Comparison of ENCODE assay signal across 12 cellular contexts in the genomic region with DNA sequence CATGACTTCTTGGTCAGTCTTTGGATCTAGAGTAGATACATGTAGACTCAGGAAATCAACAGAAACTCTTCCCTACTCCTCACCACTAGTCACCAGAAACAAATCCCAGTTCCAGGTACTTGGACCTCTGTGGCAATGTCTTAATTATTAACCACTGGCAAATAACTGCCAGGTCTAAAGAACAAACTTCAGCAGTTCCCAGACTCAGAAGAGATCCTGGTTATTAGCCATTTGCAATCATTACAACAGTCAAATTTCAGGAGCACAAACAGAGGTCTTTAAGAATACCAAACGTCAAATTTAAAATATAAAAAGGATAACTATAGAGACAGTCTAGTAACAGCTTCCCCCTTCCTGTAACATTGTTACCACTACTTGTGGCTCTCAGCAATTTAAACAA. TPM values are rescaled to one million over a fixed set of nuclear protein-coding genes. Genes with fewer than 3 reads are reported as not detected.
A peak's percentile ranks its signal among the peaks of the same experiment; 100 is the strongest.
DNase-seq lines count a peak whose midpoint lies in the region; ATAC-seq and TF ChIP-seq lines count a peak whose summit lies in the region.
"Had no signal": no experiment of that assay in that cellular context is flagged by ENCODE, and none has a peak within 500 bp of the region (broad histone marks: within the 10 kb centered on the region; RNA-seq: fewer than 3 reads in every experiment).

No MANE protein-coding gene starts in this region.

- CTCF ChIA-PET in Caco-2 (lab: Charles Lee), result interaction anchor here (0.6 to 3.0 kb wide), 4 partner anchors 10 to 271 kb away, joined by 4 to 20 read pairs (median 4); partner anchors contain the start of gene DIAPH1
- CTCF ChIA-PET in PC-9 (lab: Charles Lee), result no interaction called here

- peaks cover 89% of the 10 kb centered on the region for H3K79me2 ChIP-seq in PC-9 (ENCODE audit: low read depth)
- H3K79me2 ChIP-seq in neural progenitor cell (ENCODE audit: low read depth), result peaks cover 98% of the 10 kb centered on the region

- H3K4me3 ChIP-seq in Caco-2 (ENCODE audit: low read depth, low read length), result no peak overlapping the region; the same call in 1 of the 2 replicates
- no peak overlapping the region for H3K4me3 ChIP-seq in PC-9
- H3K4me3 ChIP-seq in endodermal cell (ENCODE audit: low read length), result no peak overlapping the region
- no peak overlapping the region for H3K4me3 ChIP-seq in psoas muscle
- no peak overlapping the region for H3K4me3 ChIP-seq in neural progenitor cell
- no peak overlapping the region for H3K4me3 ChIP-seq in esophagus muscularis mucosa
- H3K4me3 ChIP-seq: ovary had no signal

- TF ChIP-seq CTCF in Caco-2 (IDR thresholded peaks at IDR 0.05; ENCODE audit: insufficient read depth in 1 of 2, low read depth in 1 of 2, low read length in 1 of 2, severe bottlenecking in 1 of 2, unreplicated experiment in 1 of 2) (no peak), PC-9 (conservative IDR thresholded peaks at IDR 0.05) (no peak), endodermal cell (conservative IDR thresholded peaks at IDR 0.05) (no peak), psoas muscle (IDR thresholded peaks at IDR 0.05) (no peak), neural progenitor cell (IDR thresholded peaks at IDR 0.05) (no peak), esophagus muscularis mucosa (IDR thresholded peaks at IDR 0.05) (no peak)

- H3K4me1 ChIP-seq in Caco-2 (peaks cover 49% of the 10 kb centered on the region), PC-9 (replicated peaks; ENCODE audit: insufficient read depth) (peaks cover 19% of the 10 kb centered on the region), endodermal cell (ENCODE audit: control insufficient read depth, insufficient read depth, low read length) (peaks cover 1% of the 10 kb centered on the region), psoas muscle (peaks cover 80% of the 10 kb centered on the region), neural progenitor cell (peaks cover 13% of the 10 kb centered on the region), esophagus muscularis mucosa (peaks cover 13 to 35% (median 25%) of the 10 kb centered on the region in 4 donors)

- WGBS in endodermal cell (ENCODE audit: insufficient coverage in 1 of 2, insufficient read length in 1 of 2), 2 experiments, result 100% methylated on average over 1 of the region's 1 CpG; no CpG with 5 or more reads in 1 of the 2 experiments
- 68 to 94% (median 73%) methylated on average over 1 of the region's 1 CpG for WGBS in psoas muscle, 3 donors
- WGBS in esophagus muscularis mucosa, result 52% methylated on average over 1 of the region's 1 CpG

- H3K4me1 Mint-ChIP-seq in Caco-2 (ENCODE audit: low read depth, unreplicated experiment) (peaks cover 47% of the 10 kb centered on the region), endodermal cell (peaks cover 30% of the 10 kb centered on the region), neural progenitor cell (peaks cover 15% of the 10 kb centered on the region)

- peak in 1 of 2 experiments; percentile 59 for DNase-seq in Caco-2
- DNase-seq in PC-9, result no peak
- DNase-seq in endodermal cell, result no peak
- no peak for DNase-seq in psoas muscle
- no peak for DNase-seq in Right ventricle myocardium superior
- DNase-seq in neural progenitor cell (ENCODE audit: low spot score), result no peak
- DNase-seq in cerebellum (ENCODE audit: low spot score), result no peak
- no peak for DNase-seq in esophagus muscularis mucosa (ENCODE audit: extremely low spot score)
- DNase-seq: DMS 273 treated with DMSO at 0.1 percent for 48 hours, islet precursor cell, NCI-H345, ovary had no signal

- H3K4me3 Mint-ChIP-seq in Caco-2 (ENCODE audit: unreplicated experiment), result peak overlapping the region; percentile 50
- H3K4me3 Mint-ChIP-seq in endodermal cell, result no peak overlapping the region
- no peak overlapping the region for H3K4me3 Mint-ChIP-seq in neural progenitor cell

- H3K9me3 Mint-ChIP-seq in Caco-2 (ENCODE audit: unreplicated experiment), result no peaks in the 10 kb centered on the region
- H3K9me3 Mint-ChIP-seq in endodermal cell, result no peaks in the 10 kb centered on the region
- H3K9me3 Mint-ChIP-seq in neural progenitor cell, result no peaks in the 10 kb centered on the region

- H3F3A ChIP-seq in PC-9 (ENCODE audit: insufficient read depth, low read depth), result peaks cover 32% of the 10 kb centered on the region
- peaks cover 17% of the 10 kb centered on the region for H3F3A ChIP-seq in neural progenitor cell (ENCODE audit: low read depth)

- no peak overlapping the region for H3K4me2 ChIP-seq in PC-9
- H3K4me2 ChIP-seq in neural progenitor cell, result no peak overlapping the region

- peaks cover 30% of the 10 kb centered on the region for H3K36me3 Mint-ChIP-seq in Caco-2 (ENCODE audit: insufficient read depth, unreplicated experiment)
- H3K36me3 Mint-ChIP-seq in endodermal cell (ENCODE audit: low read depth), result peaks cover 13% of the 10 kb centered on the region
- peaks cover 2% of the 10 kb centered on the region for H3K36me3 Mint-ChIP-seq in neural progenitor cell

- H3K36me3 ChIP-seq in Caco-2 (ENCODE audit: control insufficient read depth, insufficient read depth, low read length), result no peaks in the 10 kb centered on the region
- peaks cover 3% of the 10 kb centered on the region; the same call in 1 of the 2 replicates for H3K36me3 ChIP-seq in PC-9 (ENCODE audit: low read depth)
- H3K36me3 ChIP-seq in endodermal cell (ENCODE audit: control insufficient read depth, insufficient read depth, low read length), result peaks cover 19% of the 10 kb centered on the region
- peaks cover 0 to 9% of the 10 kb centered on the region in 2 donors for H3K36me3 ChIP-seq in psoas muscle (ENCODE audit: insufficient read depth in 1 of 2, low read depth in 1 of 2)
- no peaks in the 10 kb centered on the region for H3K36me3 ChIP-seq in neural progenitor cell
- no peaks in the 10 kb centered on the region for H3K36me3 ChIP-seq in esophagus muscularis mucosa
- H3K36me3 ChIP-seq: ovary had no signal

- H3K9me3 ChIP-seq in Caco-2 (no peaks in the 10 kb centered on the region), PC-9 (ENCODE audit: insufficient read depth, low read depth) (no peaks in the 10 kb centered on the region), endodermal cell (ENCODE audit: control insufficient read depth, low read length) (no peaks in the 10 kb centered on the region), psoas muscle (no peaks in the 10 kb centered on the region), neural progenitor cell (ENCODE audit: low read depth) (no peaks in the 10 kb centered on the region), esophagus muscularis mucosa (no peaks in the 10 kb centered on the region)
- H3K9me3 ChIP-seq: ovary had no signal

- no peak for TF ChIP-seq EP300 in esophagus muscularis mucosa (IDR thresholded peaks at IDR 0.05)

- H3K27me3 Mint-ChIP-seq in Caco-2 (ENCODE audit: insufficient read depth, unreplicated experiment), result no peaks in the 10 kb centered on the region
- no peaks in the 10 kb centered on the region for H3K27me3 Mint-ChIP-seq in endodermal cell (ENCODE audit: insufficient read depth)
- H3K27me3 Mint-ChIP-seq in neural progenitor cell (ENCODE audit: insufficient read depth, low read depth), result no peaks in the 10 kb centered on the region

- H4K20me1 ChIP-seq in PC-9 (ENCODE audit: insufficient read depth), result peaks cover 48% of the 10 kb centered on the region
- H4K20me1 ChIP-seq in neural progenitor cell (ENCODE audit: low read depth), result peaks cover 15% of the 10 kb centered on the region

- ATAC-seq in psoas muscle (no peak), Right ventricle myocardium superior (ENCODE audit: poor library complexity) (no peak)

- intact Hi-C loops in Caco-2 (cut with micrococcal nuclease; ENCODE audit: unreplicated experiment) (loop anchor here (1.0 kb wide), 2 partner anchors 10 to 16 kb away; partner anchors contain the start of gene DIAPH1), PC-9 (cut with micrococcal nuclease; ENCODE audit: unreplicated experiment) (no loop called here), psoas muscle (cut with DNase I) (no loop called here), Right ventricle myocardium superior (cut with DNase I) (no loop called here), esophagus muscularis mucosa (cut with DNase I) (no loop called here)

- POLR2A ChIA-PET in Caco-2 (lab: Charles Lee), result interaction anchor here (1.0 kb wide), 2 partner anchors 10 to 17 kb away, joined by 3 to 6 read pairs; partner anchors contain the start of gene DIAPH1
- POLR2A ChIA-PET in PC-9 (lab: Charles Lee; ENCODE audit: unreplicated experiment), result no interaction called here

- H3K27ac ChIP-seq in PC-9, result 0 out of 2 replicates have a peak overlapping the region, but pooled peaks have one; percentile 17
- no peak overlapping the region for H3K27ac ChIP-seq in endodermal cell (ENCODE audit: low read depth, low read length)
- peak overlapping the region; percentile 27 for H3K27ac ChIP-seq in psoas muscle
- no peak overlapping the region for H3K27ac ChIP-seq in neural progenitor cell
- H3K27ac ChIP-seq in esophagus muscularis mucosa (replicated peaks in 1 of 4), result no peak overlapping the region
- H3K27ac ChIP-seq: ovary had no signal

- no TSS peak for BruUV-seq in Caco-2 (replicated peaks; lab: Mats Ljungman, UMichigan)
- BruUV-seq in PC-9 (replicated peaks; lab: Mats Ljungman, UMichigan), result no TSS peak

- H2AFZ ChIP-seq in PC-9 (no peak overlapping the region), neural progenitor cell (replicated peaks) (no peak overlapping the region)

- H3K27ac Mint-ChIP-seq in Caco-2 (ENCODE audit: unreplicated experiment) (peak overlapping the region; percentile 86), endodermal cell (peak overlapping the region; percentile 37), neural progenitor cell (no peak overlapping the region)

- no peaks in the 10 kb centered on the region for H3K9me2 ChIP-seq in PC-9 (ENCODE audit: insufficient read depth)

- H3K27me3 ChIP-seq in Caco-2 (replicated peaks; ENCODE audit: control insufficient read depth, insufficient read depth, low read length) (no peaks in the 10 kb centered on the region), PC-9 (ENCODE audit: insufficient read depth, low read depth) (no peaks in the 10 kb centered on the region), endodermal cell (ENCODE audit: control insufficient read depth, insufficient read depth, low read length, poor library complexity, severe bottlenecking) (no peaks in the 10 kb centered on the region), psoas muscle (ENCODE audit: insufficient read depth in 3 of 3, low read length in 2 of 3) (no peaks in the 10 kb centered on the region), neural progenitor cell (no peaks in the 10 kb centered on the region), esophagus muscularis mucosa (no peaks in the 10 kb centered on the region)
- H3K27me3 ChIP-seq: ovary had no signal

- no peak for TF ChIP-seq POLR2A in esophagus muscularis mucosa (IDR thresholded peaks at IDR 0.05; ENCODE audit: low read depth)

- H3K9ac ChIP-seq in endodermal cell (ENCODE audit: extremely low read depth, low read length, poor library complexity, severe bottlenecking) (no peak overlapping the region), neural progenitor cell (no peak overlapping the region)

RNA-seq across cellular contexts. Expression of gene DIAPH1, which starts 10.2 kb away (rescaled TPM):
- total RNA-seq in Caco-2 (2022) (161 and 167 TPM in 2 replicates), PC-9 (2021) (148 and 157 TPM in 2 replicates), endodermal cell (100 to 1,000 TPM; 104 to 106 TPM), psoas muscle (100 to 1,000 TPM; 112 to 217 (median 160) TPM), Right ventricle myocardium superior (32.0 TPM), neural progenitor cell (ENCODE audit: low replicate concordance) (20.4 and 30.8 TPM in 2 replicates), cerebellum (20.7 TPM), esophagus muscularis mucosa (10 to 100 TPM; 34.1 to 53.0 (median 45.9) TPM)
- polyA plus RNA-seq in endodermal cell (2013, experiment 1 of 2), result 55.4 TPM
- 53.9 TPM for polyA plus RNA-seq in endodermal cell (2013, experiment 2 of 2)
- polyA plus RNA-seq in psoas muscle, result 100 to 1,000 TPM in 2 of 3 donors, 10 to 100 TPM in 1; 93.1 to 147 (median 122) TPM

RNA-seq across cellular contexts. Expression of gene HDAC3, which starts 28.1 kb away (rescaled TPM):
- total RNA-seq in Caco-2 (2022) (73.0 and 74.5 TPM in 2 replicates), PC-9 (2021) (76.0 and 87.0 TPM in 2 replicates), endodermal cell (10 to 100 TPM; 73.3 to 78.9 TPM), psoas muscle (10 to 100 TPM; 16.9 to 34.1 (median 27.1) TPM), Right ventricle myocardium superior (29.1 TPM), neural progenitor cell (ENCODE audit: low replicate concordance) (57.3 and 83.2 TPM in 2 replicates), cerebellum (56.3 TPM), esophagus muscularis mucosa (10 to 100 TPM; 30.3 to 54.4 (median 44.3) TPM)
- polyA plus RNA-seq in endodermal cell (2013, experiment 1 of 2), result 91.5 TPM
- polyA plus RNA-seq in endodermal cell (2013, experiment 2 of 2), result 74.8 TPM
- polyA plus RNA-seq in psoas muscle, result 10 to 100 TPM; 30.1 to 41.3 (median 34.7) TPM

RNA-seq across cellular contexts. Expression of gene RELL2, which starts 28.2 kb away (rescaled TPM):
- 8.7 and 13.6 TPM in 2 replicates for total RNA-seq in Caco-2 (2022)
- total RNA-seq in PC-9 (2021), result 3.3 and 5.0 TPM in 2 replicates
- total RNA-seq in endodermal cell, result 1 to 10 TPM; 3.1 to 6.2 TPM
- polyA plus RNA-seq in endodermal cell (2013, experiment 1 of 2), result 6.4 TPM
- polyA plus RNA-seq in endodermal cell (2013, experiment 2 of 2), result 3.8 TPM
- under 1 TPM in 3 of 4 donors, not detected in 1; 0.11 to 0.66 (median 0.61) TPM for total RNA-seq in psoas muscle
- 1 to 10 TPM in 1 of 3 donors, under 1 TPM in 2; 0.31 to 1.5 (median 0.63) TPM for polyA plus RNA-seq in psoas muscle
- 0.86 TPM for total RNA-seq in Right ventricle myocardium superior
- total RNA-seq in neural progenitor cell (ENCODE audit: low replicate concordance), result 0.30 and 3.9 TPM in 2 replicates
- total RNA-seq in cerebellum, result 8.0 TPM
- 1 to 10 TPM; 1.2 to 5.1 (median 2.6) TPM for total RNA-seq in esophagus muscularis mucosa

RNA-seq across cellular contexts. Expression of gene FCHSD1, which starts 42.7 kb away (rescaled TPM):
- total RNA-seq in Caco-2 (2022) (25.0 and 26.8 TPM in 2 replicates), PC-9 (2021) (36.4 and 36.6 TPM in 2 replicates), endodermal cell (10 to 100 TPM; 34.8 to 41.7 TPM), psoas muscle (1 to 10 TPM; 1.3 to 2.4 (median 2.1) TPM), Right ventricle myocardium superior (2.6 TPM), neural progenitor cell (ENCODE audit: low replicate concordance) (8.7 and 17.6 TPM in 2 replicates), cerebellum (4.2 TPM), esophagus muscularis mucosa (10 to 100 TPM; 10.4 to 21.8 (median 12.9) TPM)
- polyA plus RNA-seq in endodermal cell (2013, experiment 1 of 2), result 30.3 TPM
- 23.9 TPM for polyA plus RNA-seq in endodermal cell (2013, experiment 2 of 2)
- 1 to 10 TPM; 1.3 to 1.4 (median 1.4) TPM for polyA plus RNA-seq in psoas muscle

Comparison
In these comparisons a context has a peak if more than half of its experiments do, and no peak if none do; other contexts are left out.
1. H3K27ac ChIP-seq: peak in PC-9 (single experiment) and psoas muscle (single experiment); none in endodermal cell (single experiment), neural progenitor cell (single experiment) and esophagus muscularis mucosa (0 of 4).